ENCODE assay signal across 2 cellular contexts in genomic region chr1:162872981-162873380, GRCh38.
TF ChIP-seq lines count a peak whose summit lies in the region.

No MANE protein-coding gene starts in this region.

TF ChIP-seq in SK-N-SH, 30 proteins besides CTCF, POLR2A, EP300 and RAD21 (continued from another document):
- TF ChIP-seq PBX3 (IDR thresholded peaks at IDR 0.05) = no peak
- no peak for TF ChIP-seq FOXJ3 (CRISPR knock-in tag; IDR thresholded peaks at IDR 0.05)
- no peak for TF ChIP-seq USF1 (IDR thresholded peaks at IDR 0.05; ENCODE audit: borderline replicate concordance, low read depth)
- no peak for TF ChIP-seq JUND (IDR thresholded peaks at IDR 0.05)
- TF ChIP-seq MAX (IDR thresholded peaks at IDR 0.05; ENCODE audit: low read depth) = no peak
- TF ChIP-seq ELF1 (IDR thresholded peaks at IDR 0.05) = no peak

TF ChIP-seq in SK-N-SH treated with all-trans-retinoic acid at 6 μM for 48 hours, 23 proteins besides CTCF, POLR2A, EP300 and RAD21 (continued from another document):
- TF ChIP-seq CREB5 (CRISPR knock-in tag; IDR thresholded peaks at IDR 0.05; ENCODE audit: low read depth) = no peak
